ENCODE assay signal across 8 cellular contexts in the genomic region with DNA sequence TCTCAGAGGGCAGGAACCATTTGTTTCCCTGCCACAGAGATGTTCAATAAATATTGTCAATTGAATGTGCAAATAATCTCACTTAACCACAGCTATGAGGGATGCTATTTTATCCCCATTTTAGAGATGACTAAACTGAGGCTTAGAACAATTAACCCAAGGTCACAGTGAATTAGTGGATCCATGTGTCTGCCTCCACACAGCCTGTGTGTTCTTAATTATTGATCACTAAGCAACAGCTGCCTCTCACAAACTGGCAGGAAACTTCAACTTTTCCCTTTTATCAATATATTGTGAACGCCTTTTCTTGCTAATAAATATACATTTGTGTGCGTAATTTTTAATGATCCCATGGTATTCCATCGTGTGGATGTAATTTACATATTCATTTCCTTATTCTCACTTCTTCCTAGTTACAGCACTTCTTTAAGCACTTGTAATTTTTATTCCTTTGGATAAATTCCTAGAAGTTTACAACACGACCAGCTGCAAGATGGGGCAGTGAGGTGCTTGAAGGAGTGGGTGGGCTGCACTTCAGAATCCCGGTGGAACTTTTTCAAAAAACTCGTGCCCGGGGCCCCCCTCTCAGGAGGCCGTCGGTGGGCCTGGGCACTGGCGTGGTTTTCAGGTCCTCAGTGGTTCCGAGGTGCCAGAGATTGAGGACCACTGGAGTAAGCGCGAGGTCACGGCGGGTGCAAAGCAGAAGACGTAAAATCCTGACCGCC. TPM values are rescaled to one million over a fixed set of nuclear protein-coding genes. Genes with fewer than 3 reads are reported as not detected.
DNase-seq lines count a peak whose midpoint lies in the region; ATAC-seq and TF ChIP-seq lines count a peak whose summit lies in the region.

No MANE protein-coding gene starts in this region.

- H3K27ac ChIP-seq in right lobe of liver (peak overlapping the region; percentile 84 to 99 (median 93)), tibial nerve (peak overlapping the region; percentile 96 to 100 (median 98))

- TF ChIP-seq EP300 in tibial nerve (IDR thresholded peaks at IDR 0.05) = no peak

- peak; percentile 42 for DNase-seq in CD1c-positive myeloid dendritic cell (ENCODE audit: extremely low spot score)
- DNase-seq in amniotic epithelial cell (ENCODE audit: low read depth) = peak; percentile 31
- DNase-seq in right lobe of liver = peak in 1 of 3 donors; percentile 27
- no peak for DNase-seq in tibial nerve (ENCODE audit: low spot score in 2 of 2)
- no peak for DNase-seq in ecto neural progenitor cell (ENCODE audit: low spot score)
- no peak for DNase-seq in NCI-H1105 (lab: John Stamatoyannopoulos, UW)

- intact Hi-C loops in right lobe of liver (cut with DNase I) = no loop called here

- peak; percentile 1 for ATAC-seq in HG02981 (IDR thresholded peaks at IDR 0.05; ENCODE audit: unreplicated experiment)
- no peak for ATAC-seq in right lobe of liver
- ATAC-seq in GM18498 (IDR thresholded peaks at IDR 0.05; ENCODE audit: unreplicated experiment) = no peak

- H3K4me1 ChIP-seq in right lobe of liver = peaks cover 0 to 29% (median under 1%) of the 10 kb centered on the region in 4 donors
- peaks cover 0 to 51% (median 16%) of the 10 kb centered on the region in 4 donors for H3K4me1 ChIP-seq in tibial nerve

- TF ChIP-seq POLR2A in right lobe of liver (IDR thresholded peaks at IDR 0.05) = no peak
- no peak for TF ChIP-seq POLR2A in tibial nerve (IDR thresholded peaks at IDR 0.05)

- WGBS in right lobe of liver (ENCODE audit: insufficient coverage, low coverage, low lambda C conversion rate, missing lambda C conversion rate) = 12% methylated on average over 14 of the region's 17 CpGs
- 10 to 11% methylated on average over 17 of the region's 17 CpGs for WGBS in tibial nerve, 2 donors

- TF ChIP-seq CTCF in right lobe of liver (IDR thresholded peaks at IDR 0.05) = no peak
- TF ChIP-seq CTCF in tibial nerve (IDR thresholded peaks at IDR 0.05) = no peak

- H3K9me3 ChIP-seq in right lobe of liver = no peaks in the 10 kb centered on the region
- H3K9me3 ChIP-seq in tibial nerve = no peaks in the 10 kb centered on the region

- H3K36me3 ChIP-seq in right lobe of liver = peaks cover 0 to 11% (median 0%) of the 10 kb centered on the region in 4 donors
- peaks cover 0 to 17% (median 0%) of the 10 kb centered on the region in 3 donors for H3K36me3 ChIP-seq in tibial nerve

- H3K4me3 ChIP-seq in right lobe of liver = peak overlapping the region; percentile 34 to 96 (median 86)
- peak overlapping the region; percentile 54 to 99 (median 88) for H3K4me3 ChIP-seq in tibial nerve

- no peaks in the 10 kb centered on the region for H3K27me3 ChIP-seq in right lobe of liver
- no peaks in the 10 kb centered on the region for H3K27me3 ChIP-seq in tibial nerve

RNA-seq across cellular contexts. Expression of gene SREBF2, which starts 0.9 kb away (rescaled TPM):
- total RNA-seq in right lobe of liver = 10 to 100 TPM; 26.7 to 63.4 (median 37.2) TPM
- total RNA-seq in tibial nerve = 100 to 1,000 TPM in 3 of 4 donors, 10 to 100 TPM in 1; 73.5 to 157 (median 129) TPM

RNA-seq across cellular contexts. Expression of gene CCDC134, which starts 31.5 kb away (rescaled TPM):
- total RNA-seq in right lobe of liver (1 to 10 TPM; 2.6 to 5.2 (median 3.4) TPM), tibial nerve (1 to 10 TPM; 6.5 to 9.6 (median 8.2) TPM)

Comparison
In these comparisons a context has a peak if more than half of its experiments do, and no peak if none do; other contexts are left out.
1. DNase-seq: peak in CD1c-positive myeloid dendritic cell (single experiment) and amniotic epithelial cell (single experiment); none in tibial nerve (0 of 2), ecto neural progenitor cell (single experiment) and NCI-H1105 (single experiment).